ENCODE assay signal across 25 cellular contexts in genomic region chr3:1954632-1955031, GRCh38.
"Had no signal": no experiment of that assay in that cellular context is flagged by ENCODE, and none has a peak within 500 bp of the region (broad histone marks: within the 10 kb centered on the region; RNA-seq: fewer than 3 reads in every experiment).

No MANE protein-coding gene starts in this region.

- H3K9me3 ChIP-seq: esophagus muscularis mucosa, heart right ventricle, prostate gland, sigmoid colon, suprapubic skin, transverse colon, vagina had no signal

- H3K9me3 Mint-ChIP-seq: nephron progenitor cell had no signal

- H3K36me3 ChIP-seq: esophagus muscularis mucosa, heart right ventricle, left lung, prostate gland, sigmoid colon, suprapubic skin, transverse colon, vagina had no signal

- H3K27me3 Mint-ChIP-seq: naive thymus-derived CD4-positive, alpha-beta T cell; stimulated activated naive CD8-positive, alpha-beta T cell treated with anti-CD3 and anti-CD28 coated beads, Interleukin-15, Interleukin-2, amounts not matched to agents 100 ng/mL and 50 ng/mL, for 24 hours had no signal

- H3K4me3 ChIP-seq: coronary artery, esophagus muscularis mucosa, heart right ventricle, left lung, prostate gland, sigmoid colon, suprapubic skin, transverse colon, vagina had no signal

- H3K27ac ChIP-seq: coronary artery, esophagus muscularis mucosa, heart right ventricle, left lung, prostate gland, sigmoid colon, suprapubic skin, transverse colon, vagina had no signal

- H3K4me3 Mint-ChIP-seq: naive thymus-derived CD4-positive, alpha-beta T cell; nephron progenitor cell; stimulated activated effector memory CD8-positive, alpha-beta T cell treated with anti-CD3 and anti-CD28 coated beads, Interleukin-12 subunit alpha, Interleukin-12 subunit beta, amount 100 ng/mL, for 72 hours; stimulated activated naive CD8-positive, alpha-beta T cell treated with anti-CD3 and anti-CD28 coated beads, Interleukin-15, Interleukin-2, amounts not matched to agents 100 ng/mL and 50 ng/mL, for 24 hours had no signal

- H3K36me3 Mint-ChIP-seq: stimulated activated effector memory CD8-positive, alpha-beta T cell treated with anti-CD3 and anti-CD28 coated beads, Interleukin-12 subunit alpha, Interleukin-12 subunit beta, amount 100 ng/mL, for 72 hours had no signal

- ATAC-seq: heart right ventricle; left cardiac atrium; left lung; naive thymus-derived CD4-positive, alpha-beta T cell; right cardiac atrium; stimulated activated effector memory CD8-positive, alpha-beta T cell treated with anti-CD3 and anti-CD28 coated beads, Interleukin-12 subunit alpha, Interleukin-12 subunit beta, amount 100 ng/mL, for 72 hours had no signal

- H3K4me1 Mint-ChIP-seq: naive thymus-derived CD4-positive, alpha-beta T cell; nephron progenitor cell; stimulated activated effector memory CD8-positive, alpha-beta T cell treated with anti-CD3 and anti-CD28 coated beads, Interleukin-12 subunit alpha, Interleukin-12 subunit beta, amount 100 ng/mL, for 72 hours had no signal

- H3K27me3 ChIP-seq: esophagus muscularis mucosa, heart right ventricle, left lung, sigmoid colon, suprapubic skin, transverse colon, vagina had no signal

- DNase-seq: dermis blood vessel endothelial cell; effector memory CD4-positive, alpha-beta T cell; foreskin melanocyte; glutamatergic neuron; heart right ventricle; hippocampal formation; left cardiac atrium; left lung; mesenchymal stem cell; midbrain; naive thymus-derived CD4-positive, alpha-beta T cell; nephron progenitor cell; nucleus accumbens; right cardiac atrium; sigmoid colon; stimulated activated CD4-positive, alpha-beta T cell treated with anti-CD3 and anti-CD28 coated beads, Interleukin-2, amount 100 ng/mL, for 24 hours; stimulated activated CD4-positive, alpha-beta T cell treated with anti-CD3 and anti-CD28 coated beads, Interleukin-4, amount 100 ng/mL, for 24 hours; transverse colon had no signal

- H3K4me1 ChIP-seq: esophagus muscularis mucosa, heart right ventricle, left lung, prostate gland, sigmoid colon, suprapubic skin, transverse colon, vagina had no signal

- H3K27ac Mint-ChIP-seq: naive thymus-derived CD4-positive, alpha-beta T cell; nephron progenitor cell; stimulated activated effector memory CD8-positive, alpha-beta T cell treated with anti-CD3 and anti-CD28 coated beads, Interleukin-12 subunit alpha, Interleukin-12 subunit beta, amount 100 ng/mL, for 72 hours; stimulated activated naive CD8-positive, alpha-beta T cell treated with anti-CD3 and anti-CD28 coated beads, Interleukin-15, Interleukin-2, amounts not matched to agents 100 ng/mL and 50 ng/mL, for 24 hours had no signal
